ENCODE assay signal across 14 cellular contexts in genomic region chr2:26400723-26401122, GRCh38. TPM values are rescaled to one million over a fixed set of nuclear protein-coding genes. Genes with fewer than 3 reads are reported as not detected.
DNase-seq lines count a peak whose midpoint lies in the region; ATAC-seq, FAIRE-seq and TF ChIP-seq lines count a peak whose summit lies in the region.
"Had no signal": no experiment of that assay in that cellular context is flagged by ENCODE, and none has a peak within 500 bp of the region (broad histone marks: within the 10 kb centered on the region; RNA-seq: fewer than 3 reads in every experiment).

No MANE protein-coding gene starts in this region.

- no peaks in the 10 kb centered on the region for H4K20me1 ChIP-seq in GM23248 (ENCODE audit: insufficient read depth)

- peaks cover 12% of the 10 kb centered on the region for H3K4me1 Mint-ChIP-seq in neural crest cell

- H3K4me1 ChIP-seq in GM23248 (ENCODE audit: insufficient read depth) (no peaks in the 10 kb centered on the region), right lobe of liver (no peaks in the 10 kb centered on the region)
- H3K4me1 ChIP-seq: HAP-1 had no signal

- no peak overlapping the region for H3K4me2 ChIP-seq in GM23248 (ENCODE audit: unreplicated experiment)

- H3F3A ChIP-seq in GM23248 (ENCODE audit: insufficient read depth) = 0 out of 2 replicates have a peak, but pooled peaks cover 12% of the 10 kb centered on the region

- H3K36me3 ChIP-seq in GM23248 (ENCODE audit: low read depth) (no peaks in the 10 kb centered on the region), right lobe of liver (no peaks in the 10 kb centered on the region)
- H3K36me3 ChIP-seq: HAP-1 had no signal

- H3K9me3 ChIP-seq in GM23248 (ENCODE audit: low read depth) = no peaks in the 10 kb centered on the region
- no peaks in the 10 kb centered on the region for H3K9me3 ChIP-seq in right lobe of liver
- H3K9me3 ChIP-seq: HAP-1 had no signal

- no peak for TF ChIP-seq POLR2A in NB4 (IDR thresholded peaks at IDR 0.05; ENCODE audit: extremely low read depth, insufficient read length)
- TF ChIP-seq POLR2A in right lobe of liver (IDR thresholded peaks at IDR 0.05) = no peak
- no peak for TF ChIP-seq POLR2A in GM12892 (IDR thresholded peaks at IDR 0.05; ENCODE audit: low read depth, low read length)

- no peaks in the 10 kb centered on the region for H3K79me2 ChIP-seq in GM23248 (ENCODE audit: insufficient read depth)

- WGBS in GM23248 (ENCODE audit: low coverage in 1 of 2, low lambda C conversion rate in 2 of 2, missing lambda C conversion rate in 2 of 2), 2 experiments = 81 to 89% methylated on average over 5 of the region's 5 CpGs
- 38% methylated on average over 1 of the region's 5 CpGs for WGBS in right lobe of liver (ENCODE audit: insufficient coverage, low coverage, low lambda C conversion rate, missing lambda C conversion rate)

- ATAC-seq in right lobe of liver = no peak
- ATAC-seq: T-cell had no signal

- no peak for FAIRE-seq in GM12892 (lab: Jason Lieb, UNC)

- H3K27me3 Mint-ChIP-seq in neural crest cell (ENCODE audit: low read depth) = no peaks in the 10 kb centered on the region

- no peaks in the 10 kb centered on the region for H3K27me3 ChIP-seq in GM23248 (replicated peaks; ENCODE audit: insufficient read depth)
- H3K27me3 ChIP-seq in right lobe of liver = no peaks in the 10 kb centered on the region

- H2AFZ ChIP-seq in GM23248 = no peak overlapping the region

- H3K4me3 Mint-ChIP-seq in neural crest cell = peak overlapping the region; percentile 11
- H3K4me3 Mint-ChIP-seq: T-cell had no signal

- TF ChIP-seq CTCF in NB4 (IDR thresholded peaks at IDR 0.05; ENCODE audit: low read depth, low read length) = no peak
- TF ChIP-seq CTCF in epithelial cell of esophagus (IDR thresholded peaks at IDR 0.05; ENCODE audit: insufficient read depth, low read depth, low read length, missing control alignments) = no peak
- TF ChIP-seq CTCF in neural crest cell (conservative IDR thresholded peaks at IDR 0.05) = no peak
- no peak for TF ChIP-seq CTCF in right lobe of liver (IDR thresholded peaks at IDR 0.05)

- in situ Hi-C loops in GM23248 (cut with MboI) = no loop called here

- H3K9ac ChIP-seq in GM23248 = no peak overlapping the region

- no peaks in the 10 kb centered on the region for H3K9me2 ChIP-seq in GM23248 (ENCODE audit: insufficient read depth)

- H3K36me3 Mint-ChIP-seq in neural crest cell (ENCODE audit: low read depth) = no peaks in the 10 kb centered on the region

- peak; percentile 5 for DNase-seq in GM23248
- peak; percentile 31 for DNase-seq in NB4 (ENCODE audit: low read depth)
- DNase-seq in epithelial cell of esophagus (ENCODE audit: low read depth) = peak; percentile 87
- no peak for DNase-seq in neural crest cell (ENCODE audit: low read depth, low spot score)
- no peak for DNase-seq in stimulated activated CD4-positive, alpha-beta T cell treated with anti-CD3 and anti-CD28 coated beads, Interleukin-15, amount 100 ng/mL, for 24 hours
- DNase-seq in right lobe of liver = no peak
- no peak for DNase-seq in GM12892 (ENCODE audit: insufficient read length)
- DNase-seq: NCI-H2081 treated with DMSO at 0.1 percent for 48 hours, NCI-H446 treated with DMSO at 0.1 percent for 48 hours, NCI-H748 treated with DMSO at 0.1 percent for 48 hours, SIG-M5, T-cell had no signal

- H3K4me3 ChIP-seq in GM23248 = no peak overlapping the region
- no peak overlapping the region for H3K4me3 ChIP-seq in NB4 (ENCODE audit: low read depth, low read length)
- H3K4me3 ChIP-seq in epithelial cell of esophagus (ENCODE audit: low read length) = no peak overlapping the region
- no peak overlapping the region for H3K4me3 ChIP-seq in right lobe of liver
- H3K4me3 ChIP-seq: HAP-1 had no signal

- H3K9me3 Mint-ChIP-seq in neural crest cell = no peaks in the 10 kb centered on the region
- H3K9me3 Mint-ChIP-seq: CD14-positive monocyte, T-cell had no signal

- intact Hi-C loops in right lobe of liver (cut with DNase I) = no loop called here

- H3K27ac ChIP-seq in GM23248 (no peak overlapping the region), right lobe of liver (no peak overlapping the region)

- H3K27ac Mint-ChIP-seq in neural crest cell (ENCODE audit: unreplicated experiment) = no peak overlapping the region
- H3K27ac Mint-ChIP-seq: T-cell had no signal

RNA-seq across cellular contexts. Expression of gene DRC1, which starts 1.0 kb away (rescaled TPM):
- total RNA-seq in GM23248 (2014; rRNA removed; shearing (Covaris generic)) = 0.89 TPM in 1 of 2 replicates, not detected in the other
- polyA plus RNA-seq in GM23248 (2016; fragmentation: Nextera tagmentation; extraction: Ambion mirVana) = 0.35 TPM in 1 of 2 replicates, not detected in the other
- total RNA-seq in neural crest cell (0.30 and 0.45 TPM in 2 replicates), right lobe of liver (under 1 TPM in 2 of 6 experiments, not detected in 4; 0.31 TPM)
- not detected for polyA plus RNA-seq in GM12892 (2012; ENCODE audit: missing spikeins)
- total RNA-seq: T-cell had no signal
- polyA plus RNA-seq: CD14-positive monocyte had no signal

RNA-seq across cellular contexts. Expression of gene ADGRF3, which starts 54.1 kb away (rescaled TPM):
- total RNA-seq in GM23248 (2014; rRNA removed; shearing (Covaris generic)) = under 0.01 TPM in 1 of 2 replicates, not detected in the other
- 0.15 and 0.24 TPM in 2 replicates for polyA plus RNA-seq in GM23248 (2016; fragmentation: Nextera tagmentation; extraction: Ambion mirVana)
- 0.44 and 0.77 TPM in 2 replicates for total RNA-seq in neural crest cell
- under 1 TPM in 3 of 6 experiments, not detected in 3; 0.07 to 0.51 (median 0.15) TPM for total RNA-seq in right lobe of liver
- polyA plus RNA-seq in GM12892 (2012; ENCODE audit: missing spikeins) = 0.76 TPM
- polyA plus RNA-seq: CD14-positive monocyte had no signal

RNA-seq across cellular contexts. Expression of gene SELENOI, which starts 54.8 kb away (rescaled TPM):
- total RNA-seq in GM23248 (2014; rRNA removed; shearing (Covaris generic)) = 11.6 and 19.8 TPM in 2 replicates
- polyA plus RNA-seq in GM23248 (2016; fragmentation: Nextera tagmentation; extraction: Ambion mirVana) = 3.6 TPM in 2 replicates
- total RNA-seq in neural crest cell = 41.2 and 42.4 TPM in 2 replicates
- total RNA-seq in right lobe of liver = 10 to 100 TPM; 24.1 to 39.1 (median 33.7) TPM
- 12.3 TPM for polyA plus RNA-seq in GM12892 (2012; ENCODE audit: missing spikeins)

Comparison
In these comparisons a context has a peak if more than half of its experiments do, and no peak if none do; other contexts are left out.
1. DNase-seq: peak in GM23248 (single experiment), NB4 (single experiment) and epithelial cell of esophagus (single experiment); none in neural crest cell (single experiment), stimulated activated CD4-positive, alpha-beta T cell treated with anti-CD3 and anti-CD28 coated beads, Interleukin-15, amount 100 ng/mL, for 24 hours (single experiment), right lobe of liver (0 of 3) and GM12892 (single experiment).